Comparison of ENCODE assay signal across 10 cellular contexts in genomic region chr4:15651682-15652081, GRCh38. TPM values are rescaled to one million over a fixed set of nuclear protein-coding genes. Genes with fewer than 3 reads are reported as not detected.
DNase-seq lines count a peak whose midpoint lies in the region; ATAC-seq and TF ChIP-seq lines count a peak whose summit lies in the region.
"Had no signal": no experiment of that assay in that cellular context is flagged by ENCODE, and none has a peak within 500 bp of the region (broad histone marks: within the 10 kb centered on the region; RNA-seq: fewer than 3 reads in every experiment).

No MANE protein-coding gene starts in this region.

- DNase-seq in A673 (ENCODE audit: low spot score) = no peak
- peak; percentile 19 for DNase-seq in IMR-90
- no peak for DNase-seq in mammary epithelial cell
- no peak for DNase-seq in omental fat pad (ENCODE audit: low spot score)
- no peak for DNase-seq in 8988T
- DNase-seq: NCI-H1436; stimulated activated CD4-positive, alpha-beta T cell treated with anti-CD3 and anti-CD28 coated beads, Interleukin-15, amount 100 ng/mL, for 24 hours had no signal

- peak overlapping the region; percentile 81 for H3K27ac ChIP-seq in A673 (ENCODE audit: low read depth, low read length, poor library complexity, severe bottlenecking)
- H3K27ac ChIP-seq in IMR-90 (ENCODE audit: insufficient read depth, low read length) = no peak overlapping the region
- peak overlapping the region; percentile 57 for H3K27ac ChIP-seq in mammary epithelial cell (ENCODE audit: insufficient read depth, low read depth, low read length)

- no peaks in the 10 kb centered on the region for H3K27me3 ChIP-seq in A673 (replicated peaks; ENCODE audit: insufficient read depth, low read depth, low read length, poor library complexity)
- no peaks in the 10 kb centered on the region for H3K27me3 ChIP-seq in IMR-90 (ENCODE audit: control insufficient read depth, insufficient read depth, low read length)
- no peaks in the 10 kb centered on the region for H3K27me3 ChIP-seq in mammary epithelial cell (ENCODE audit: insufficient read depth, low read length)
- H3K27me3 ChIP-seq in mononuclear cell (ENCODE audit: insufficient read depth, low read length) = no peaks in the 10 kb centered on the region

- H3K36me3 ChIP-seq in A673 (ENCODE audit: insufficient read depth, low read length, poor library complexity, severe bottlenecking) = no peaks in the 10 kb centered on the region
- H3K36me3 ChIP-seq in IMR-90 (ENCODE audit: control insufficient read depth, insufficient read depth, low read length) = no peaks in the 10 kb centered on the region
- H3K36me3 ChIP-seq in mammary epithelial cell (ENCODE audit: insufficient read depth, low read length) = no peaks in the 10 kb centered on the region

- no CpG with 5 or more reads among the region's 2 CpGs for WGBS in IMR-90 (ENCODE audit: extremely low coverage in 2 of 2, insufficient read length in 1 of 2), 2 experiments
- 19% methylated on average over 2 of the region's 2 CpGs for WGBS in mammary epithelial cell (ENCODE audit: low coverage, missing lambda C conversion rate)

- dilution Hi-C loops in IMR-90 (cut with HindIII; ENCODE audit: low sequenced_read_pairs, unreplicated experiment) = no loop called here
- dilution Hi-C loops in mammary epithelial cell (cut with HindIII; ENCODE audit: low sequenced_read_pairs) = no loop called here

- CTCF ChIA-PET in A673 (lab: Charles Lee) (no interaction called here), IMR-90 (lab: Yijun Ruan, JAX) (interaction anchor here (1.1 to 1.6 kb wide), 3 partner anchors 9 to 250 kb away, joined by 3 to 4 read pairs (median 3); no protein-coding TSS in a partner anchor), mammary epithelial cell (lab: Charles Lee; ENCODE audit: low non-redundant PET) (no interaction called here)

- H3K4ac ChIP-seq in IMR-90 (ENCODE audit: low read depth, low read length) = no peak overlapping the region

- H3K4me3 ChIP-seq in A673 (ENCODE audit: low read depth, low read length, poor library complexity, severe bottlenecking) (peak overlapping the region; percentile 73), IMR-90 (ENCODE audit: insufficient read depth, low read depth, low read length) (no peak overlapping the region), mammary epithelial cell (replicated peaks in 1 of 3; ENCODE audit: insufficient read depth in 1 of 3, low read depth in 2 of 3, low read length in 3 of 3) (peak overlapping the region in 2 of 3 experiments; percentile 33 to 93), mononuclear cell (ENCODE audit: low read length) (peak overlapping the region; percentile 22)

- H2AK9ac ChIP-seq in IMR-90 (replicated peaks; ENCODE audit: low read depth, low read length, poor library complexity) = no peak overlapping the region

- ATAC-seq in IMR-90 (ENCODE audit: low read depth) (no peak), HG03196 (IDR thresholded peaks at IDR 0.05; ENCODE audit: unreplicated experiment) (no peak), omental fat pad (ENCODE audit: low FRiP score) (no peak), HG02870 (IDR thresholded peaks at IDR 0.05; ENCODE audit: unreplicated experiment) (no peak)

- H4K8ac ChIP-seq in IMR-90 (ENCODE audit: low read depth in 2 of 2, low read length in 2 of 2) = peak overlapping the region in 1 of 2 experiments; percentile 15; a peak in 1 of 4 replicates

- no peak overlapping the region; the same call in 1 of the 2 replicates for H3K18ac ChIP-seq in IMR-90 (ENCODE audit: low read depth, low read length)

- H3K4me2 ChIP-seq in IMR-90 (ENCODE audit: low read depth, low read length) = peak overlapping the region; percentile 52; the same call in 1 of the 2 replicates
- peak overlapping the region; percentile 83 for H3K4me2 ChIP-seq in mammary epithelial cell (ENCODE audit: insufficient read depth, low read depth, low read length)

- H2BK120ac ChIP-seq in IMR-90 (ENCODE audit: low read depth, low read length) = no peak overlapping the region

- H2BK15ac ChIP-seq in IMR-90 (ENCODE audit: low read depth, low read length) = no peak overlapping the region

- POLR2A ChIA-PET in A673 (lab: Charles Lee; ENCODE audit: low non-redundant PET) = no interaction called here
- POLR2A ChIA-PET in IMR-90 (lab: Charles Lee; ENCODE audit: unreplicated experiment) = interaction anchor here (0.6 kb wide), 1 partner anchor 28 kb away, joined by 4 read pairs; no protein-coding TSS in a partner anchor

- H3K9ac ChIP-seq in IMR-90 (ENCODE audit: low read depth, low read length) (no peak overlapping the region; the same call in 1 of the 2 replicates), mammary epithelial cell (ENCODE audit: insufficient read depth, low read length) (peak overlapping the region; percentile 14)

- peaks cover 32% of the 10 kb centered on the region; the same call in 1 of the 2 replicates for H4K20me1 ChIP-seq in IMR-90 (ENCODE audit: insufficient read depth, low read length)
- H4K20me1 ChIP-seq in mammary epithelial cell (ENCODE audit: insufficient read depth, low read length) = no peaks in the 10 kb centered on the region

- H3K79me1 ChIP-seq in IMR-90 (ENCODE audit: low read depth in 1 of 2, low read length in 2 of 2) = peaks cover 7 to 35% of the 10 kb centered on the region in 2 experiments

- H3K9me1 ChIP-seq in IMR-90 (ENCODE audit: insufficient read depth, low read length) = no peaks in the 10 kb centered on the region

- no peak overlapping the region for H2BK20ac ChIP-seq in IMR-90 (ENCODE audit: low read depth, low read length)

- H2AFZ ChIP-seq in IMR-90 (replicated peaks; ENCODE audit: low read length, poor library complexity) (no peak overlapping the region), mammary epithelial cell (ENCODE audit: low read depth, low read length) (no peak overlapping the region)

- H3K4me1 ChIP-seq in A673 (ENCODE audit: insufficient read depth, low read length, poor library complexity, severe bottlenecking) (peaks cover 45% of the 10 kb centered on the region), IMR-90 (ENCODE audit: control insufficient read depth, insufficient read depth, low read length) (peaks cover 6% of the 10 kb centered on the region), mammary epithelial cell (ENCODE audit: insufficient read depth, low read length) (peaks cover 28% of the 10 kb centered on the region), mononuclear cell (ENCODE audit: insufficient read depth, low read length) (peaks cover 64% of the 10 kb centered on the region)

- BruUV-seq in A673 (replicated peaks; lab: Mats Ljungman, UMichigan) = no TSS peak
- no TSS peak for BruUV-seq in IMR-90 (replicated peaks; lab: Mats Ljungman, UMichigan)
- no TSS peak for BruUV-seq in mammary epithelial cell (replicated peaks; lab: Mats Ljungman, UMichigan)

- TF ChIP-seq CTCF in A673 (conservative IDR thresholded peaks at IDR 0.05; ENCODE audit: low read depth, low read length) = no peak
- no peak for TF ChIP-seq CTCF in IMR-90 (conservative IDR thresholded peaks at IDR 0.05; ENCODE audit: low read depth, low read length)
- TF ChIP-seq CTCF in mammary epithelial cell (conservative IDR thresholded peaks at IDR 0.05 in 1 of 2, IDR thresholded peaks at IDR 0.05 in 1 of 2; ENCODE audit: extremely low read depth in 1 of 2, insufficient read depth in 1 of 2, low read depth in 1 of 2, low read length in 2 of 2) = no peak
- TF ChIP-seq CTCF in omental fat pad (IDR thresholded peaks at IDR 0.05) = no peak

- H3K9me3 ChIP-seq in A673 (ENCODE audit: low read depth, low read length, poor library complexity, severe bottlenecking) (no peaks in the 10 kb centered on the region), IMR-90 (ENCODE audit: control insufficient read depth, insufficient read depth, low read length) (no peaks in the 10 kb centered on the region), mammary epithelial cell (replicated peaks; ENCODE audit: insufficient read depth, low read length) (no peaks in the 10 kb centered on the region), mononuclear cell (ENCODE audit: low read depth, low read length) (no peaks in the 10 kb centered on the region)

- H3K23ac ChIP-seq in IMR-90 (ENCODE audit: low read depth, low read length) = peak overlapping the region; percentile 58; the same call in 1 of the 2 replicates

- peak overlapping the region; percentile 38 for H2BK5ac ChIP-seq in IMR-90 (ENCODE audit: low read depth, low read length, poor library complexity, severe bottlenecking)

- intact Hi-C loops in A673 (cut with micrococcal nuclease; ENCODE audit: unreplicated experiment) (loop anchor here (2.0 kb wide), 1 partner anchor 413 kb away; no protein-coding TSS in a partner anchor), IMR-90 (cut with micrococcal nuclease) (loop anchor here (2.0 to 5.0 kb wide), 3 partner anchors 76 to 414 kb away; no protein-coding TSS in a partner anchor), mammary epithelial cell (cut with micrococcal nuclease) (loop anchor here (2.0 to 10.0 kb wide), 3 partner anchors 149 to 254 kb away; no protein-coding TSS in a partner anchor)

- H2AK5ac ChIP-seq in IMR-90 (ENCODE audit: low read depth, low read length) = no peak overlapping the region

- H3K79me2 ChIP-seq in mammary epithelial cell (ENCODE audit: insufficient read depth, low read length) = peaks cover 82% of the 10 kb centered on the region

- no peak for TF ChIP-seq RAD21 in IMR-90 (IDR thresholded peaks at IDR 0.05; ENCODE audit: low read length)

- no peak overlapping the region for H4K5ac ChIP-seq in IMR-90 (ENCODE audit: low read depth, low read length)

- peak overlapping the region; percentile 20; the same call in 1 of the 2 replicates for H3K14ac ChIP-seq in IMR-90 (replicated peaks; ENCODE audit: low read depth, low read length)

- TF ChIP-seq POLR2A in IMR-90 (IDR thresholded peaks at IDR 0.05; ENCODE audit: low read depth, low read length) = no peak

- in situ Hi-C loops in IMR-90 (cut with MboI; ENCODE audit: low sequenced_read_pairs) (no loop called here), mammary epithelial cell (cut with MboI; ENCODE audit: low sequenced_read_pairs in 2 of 2) (no loop called here)

- H4K91ac ChIP-seq in IMR-90 (ENCODE audit: insufficient read depth, low read depth, low read length) = no peak overlapping the region

- H3K56ac ChIP-seq in IMR-90 (ENCODE audit: extremely low read depth, insufficient read depth, low read length) = peak overlapping the region; percentile 26; the same call in 1 of the 2 replicates

RNA-seq across cellular contexts. Expression of gene FBXL5, which starts 3.5 kb away (rescaled TPM):
- 59.7 and 60.1 TPM in 2 replicates for total RNA-seq in A673 (2021)
- 62.6 and 91.9 TPM in 2 replicates for total RNA-seq in IMR-90 (2012; rRNA removed)
- polyA plus RNA-seq in IMR-90 (2012; rRNA removed) = 18.6 and 20.3 TPM in 2 replicates
- 4.1 and 4.9 TPM in 2 replicates for polyA plus RNA-seq in IMR-90 (2012; cell fraction: cytosol; rRNA removed)
- polyA plus RNA-seq in IMR-90 (2012; cell fraction: nucleus; rRNA removed; ENCODE audit: low replicate concordance) = 2.4 and 21.9 TPM in 2 replicates
- total RNA-seq in mammary epithelial cell = 100 to 1,000 TPM in 1 of 2 donors, 10 to 100 TPM in 1; 72.1 to 109 TPM
- polyA plus RNA-seq in mammary epithelial cell = 31.2 TPM
- polyA minus RNA-seq in mammary epithelial cell = 41.3 TPM
- 245 TPM for total RNA-seq in mononuclear cell
- total RNA-seq in omental fat pad = 100 to 1,000 TPM; 130 to 213 (median 188) TPM

RNA-seq across cellular contexts. Expression of gene FAM200B, which starts 29.9 kb away (rescaled TPM):
- total RNA-seq in A673 (2021) = 27.4 and 29.0 TPM in 2 replicates
- total RNA-seq in IMR-90 (2012; rRNA removed) = 16.7 and 20.6 TPM in 2 replicates
- polyA plus RNA-seq in IMR-90 (2012; rRNA removed) = 17.3 and 18.5 TPM in 2 replicates
- polyA plus RNA-seq in IMR-90 (2012; cell fraction: cytosol; rRNA removed) = 14.6 and 28.6 TPM in 2 replicates
- 5.2 and 23.8 TPM in 2 replicates for polyA plus RNA-seq in IMR-90 (2012; cell fraction: nucleus; rRNA removed; ENCODE audit: low replicate concordance)
- total RNA-seq in mammary epithelial cell = 10 to 100 TPM; 19.3 to 36.1 TPM
- 22.8 TPM for polyA plus RNA-seq in mammary epithelial cell
- 7.6 TPM for polyA minus RNA-seq in mammary epithelial cell
- 30.1 TPM for total RNA-seq in mononuclear cell
- total RNA-seq in omental fat pad = 10 to 100 TPM; 27.5 to 56.6 (median 38.3) TPM

RNA-seq across cellular contexts. Expression of gene BST1, which starts 51.2 kb away (rescaled TPM):
- total RNA-seq in A673 (2021) = 2.1 and 2.4 TPM in 2 replicates
- total RNA-seq in IMR-90 (2012; rRNA removed) = 5.3 and 6.6 TPM in 2 replicates
- 11.1 and 11.9 TPM in 2 replicates for polyA plus RNA-seq in IMR-90 (2012; rRNA removed)
- polyA plus RNA-seq in IMR-90 (2012; cell fraction: cytosol; rRNA removed) = 10.6 and 10.7 TPM in 2 replicates
- polyA plus RNA-seq in IMR-90 (2012; cell fraction: nucleus; rRNA removed; ENCODE audit: low replicate concordance) = 2.2 and 4.7 TPM in 2 replicates
- under 1 TPM; under 0.01 to 0.47 TPM for total RNA-seq in mammary epithelial cell
- 0.50 TPM for polyA plus RNA-seq in mammary epithelial cell
- not detected for polyA minus RNA-seq in mammary epithelial cell
- 76.4 TPM for total RNA-seq in mononuclear cell
- total RNA-seq in omental fat pad = 10 to 100 TPM; 22.5 to 34.4 (median 24.5) TPM
